In the genomic region with DNA sequence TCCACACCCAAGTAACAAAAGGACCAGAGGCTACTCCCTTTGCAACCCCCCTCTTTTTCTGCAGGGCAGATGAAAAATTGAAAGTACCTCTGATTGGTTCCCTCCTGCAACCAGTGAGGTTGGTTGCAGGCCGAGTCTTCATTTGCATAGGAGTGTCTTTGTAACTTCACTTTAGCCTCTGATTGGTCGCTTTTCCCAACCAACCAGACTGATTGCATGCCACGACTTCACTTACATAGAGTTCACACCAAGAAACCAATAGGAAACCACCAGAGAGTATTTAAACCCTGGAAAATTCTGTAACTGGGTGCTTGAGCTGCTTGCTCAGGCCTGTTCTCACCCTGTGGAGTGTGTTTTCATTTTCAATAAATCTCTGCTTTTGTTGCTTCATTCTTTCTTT, we compare ENCODE assay signal across 36 cellular contexts.
"Had no signal": no experiment of that assay in that cellular context is flagged by ENCODE, and none has a peak within 500 bp of the region (broad histone marks: within the 10 kb centered on the region; RNA-seq: fewer than 3 reads in every experiment).

No MANE protein-coding gene starts in this region.

- H3K4me3 Mint-ChIP-seq: activated B cell treated with CpG ODN at 0.5 μM for 24 hours; activated CD8-positive, alpha-beta T cell treated with anti-CD3 and anti-CD28 coated beads for 36 hours; activated naive CD4-positive, alpha-beta T cell treated with anti-CD3 and anti-CD28 coated beads, Interleukin-2, amount 50 U/mL, for 24 hours; activated naive CD8-positive, alpha-beta T cell treated with anti-CD3 and anti-CD28 coated beads, Interleukin-2, amount 10 ng/mL, durations not matched to agents 7 days and 5 days; activated T-cell treated with anti-CD3 and anti-CD28 coated beads, Interleukin-2, amount 50 U/mL, for 72 hours; activated T-helper 17 cell treated with anti-CD3 and anti-CD28 coated beads, Interleukin-2, amount 50 U/mL, for 72 hours had no signal

- H3K27me3 Mint-ChIP-seq: activated B cell treated with CpG ODN at 0.5 μM for 24 hours; activated CD8-positive, alpha-beta T cell treated with anti-CD3 and anti-CD28 coated beads for 36 hours; activated naive CD4-positive, alpha-beta T cell treated with anti-CD3 and anti-CD28 coated beads, Interleukin-2, amount 50 U/mL, for 24 hours; activated naive CD8-positive, alpha-beta T cell treated with anti-CD3 and anti-CD28 coated beads, Interleukin-2, amount 10 ng/mL, durations not matched to agents 7 days and 5 days; activated T-helper 17 cell treated with anti-CD3 and anti-CD28 coated beads, Interleukin-2, amount 50 U/mL, for 72 hours had no signal

- H3K27me3 ChIP-seq: body of pancreas, breast epithelium had no signal

- H3K4me1 Mint-ChIP-seq: activated B cell treated with CpG ODN at 0.5 μM for 24 hours; activated naive CD4-positive, alpha-beta T cell treated with anti-CD3 and anti-CD28 coated beads, Interleukin-2, amount 50 U/mL, for 24 hours; activated naive CD8-positive, alpha-beta T cell treated with anti-CD3 and anti-CD28 coated beads, Interleukin-2, amount 10 ng/mL, durations not matched to agents 7 days and 5 days; activated T-helper 17 cell treated with anti-CD3 and anti-CD28 coated beads, Interleukin-2, amount 50 U/mL, for 72 hours had no signal

- H3K9me3 ChIP-seq: body of pancreas, breast epithelium had no signal

- ATAC-seq: activated CD8-positive, alpha-beta T cell treated with anti-CD3 and anti-CD28 coated beads for 36 hours; activated T-cell treated with anti-CD3 and anti-CD28 coated beads, Interleukin-2, amount 50 U/mL, for 72 hours; activated T-helper 17 cell treated with anti-CD3 and anti-CD28 coated beads, Interleukin-2, amount 50 U/mL, for 72 hours; body of pancreas had no signal

- DNase-seq: activated B cell treated with CpG ODN at 0.5 μM for 24 hours; activated CD4-positive, alpha-beta T cell treated with anti-CD3 and anti-CD28 coated beads for 4 hours; activated CD4-positive, CD25-positive, alpha-beta regulatory T cell treated with anti-CD3 and anti-CD28 coated beads, Interleukin-2, amount 50 U/mL, for 72 hours; activated CD8-positive, alpha-beta T cell treated with anti-CD3 and anti-CD28 coated beads for 36 hours; activated effector memory CD4-positive, alpha-beta T cell treated with anti-CD3 and anti-CD28 coated beads, Interleukin-2, amount 50 U/mL, for 16 hours; activated naive CD4-positive, alpha-beta T cell; activated naive CD8-positive, alpha-beta T cell treated with anti-CD3 and anti-CD28 coated beads, Interleukin-2, amount 10 ng/mL, durations not matched to agents 7 days and 5 days; activated T-cell treated with anti-CD3 and anti-CD28 coated beads, Interleukin-2, amount 50 U/mL, for 1 hour; activated T-cell treated with anti-CD3 and anti-CD28 coated beads, Interleukin-2, amount 50 U/mL, for 72 hours; body of pancreas; Kasumi-1; KG1; MM.1S; MV-4-11; NCI-H1105 treated with DMSO at 0.1 percent for 48 hours; NCI-H1436 treated with DMSO at 0.1 percent for 48 hours; NCI-H1694 treated with DMSO at 0.1 percent for 48 hours; NCI-H2029; NCI-H2107; NCI-H2171; NCI-H510A; NCI-H526; NCI-H748 treated with DMSO at 0.1 percent for 48 hours; NK-92 treated with Interleukin-12 subunit alpha and Interleukin-12 subunit beta, amount 100 ng/mL, for 24 hours; PC-9; Right ventricle myocardium superior; SW 1271; T-helper 1 cell; T-helper 2 cell; T-helper 9 cell had no signal

- H3K4me2 ChIP-seq: PC-9 had no signal

- H3K36me3 ChIP-seq: breast epithelium had no signal

- H2AFZ ChIP-seq: PC-9 had no signal

- H3K27ac ChIP-seq: body of pancreas, breast epithelium, PC-9, VCaP had no signal

- FAIRE-seq: astrocyte, RCC 7860 had no signal

- H3K36me3 Mint-ChIP-seq: activated naive CD4-positive, alpha-beta T cell treated with anti-CD3 and anti-CD28 coated beads, Interleukin-2, amount 50 U/mL, for 24 hours; activated naive CD8-positive, alpha-beta T cell treated with anti-CD3 and anti-CD28 coated beads, Interleukin-2, amount 10 ng/mL, durations not matched to agents 7 days and 5 days had no signal

- H3K4me3 ChIP-seq: body of pancreas, breast epithelium, PC-9 had no signal

- H3K9me3 Mint-ChIP-seq: activated B cell treated with CpG ODN at 0.5 μM for 24 hours; activated naive CD4-positive, alpha-beta T cell treated with anti-CD3 and anti-CD28 coated beads, Interleukin-2, amount 50 U/mL, for 24 hours; activated naive CD8-positive, alpha-beta T cell treated with anti-CD3 and anti-CD28 coated beads, Interleukin-2, amount 10 ng/mL, durations not matched to agents 7 days and 5 days; activated T-helper 17 cell treated with anti-CD3 and anti-CD28 coated beads, Interleukin-2, amount 50 U/mL, for 72 hours had no signal

- H3K4me1 ChIP-seq: body of pancreas, breast epithelium had no signal

- H3K27ac Mint-ChIP-seq: activated B cell treated with CpG ODN at 0.5 μM for 24 hours; activated CD8-positive, alpha-beta T cell treated with anti-CD3 and anti-CD28 coated beads for 36 hours; activated naive CD4-positive, alpha-beta T cell treated with anti-CD3 and anti-CD28 coated beads, Interleukin-2, amount 50 U/mL, for 24 hours; activated naive CD8-positive, alpha-beta T cell treated with anti-CD3 and anti-CD28 coated beads, Interleukin-2, amount 10 ng/mL, durations not matched to agents 7 days and 5 days; activated T-cell treated with anti-CD3 and anti-CD28 coated beads, Interleukin-2, amount 50 U/mL, for 72 hours; activated T-helper 17 cell treated with anti-CD3 and anti-CD28 coated beads, Interleukin-2, amount 50 U/mL, for 72 hours had no signal
